In genomic region chr12:121443911-121444841, GRCh38 we compare ENCODE assay signal across 10 cellular contexts. TPM values are rescaled to one million over a fixed set of nuclear protein-coding genes. Genes with fewer than 3 reads are reported as not detected.
DNase-seq lines count a peak whose midpoint lies in the region; ATAC-seq and TF ChIP-seq lines count a peak whose summit lies in the region.
"Had no signal": no experiment of that assay in that cellular context is flagged by ENCODE, and none has a peak within 500 bp of the region (broad histone marks: within the 10 kb centered on the region; RNA-seq: fewer than 3 reads in every experiment).

No MANE protein-coding gene starts in this region.

- DNase-seq in activated T-cell treated with anti-CD3 and anti-CD28 coated beads, Interleukin-2, amount 50 U/mL, for 72 hours, result no peak
- DNase-seq in activated T-cell treated with anti-CD3 and anti-CD28 coated beads for 4 hours (no peak), nephron progenitor cell (no peak), superior temporal gyrus (ENCODE audit: extremely low spot score) (peak; percentile 56), NCI-H524 treated with DMSO at 0.1 percent for 48 hours (lab: John Stamatoyannopoulos, UW) (no peak), mesenteric fat pad (ENCODE audit: low spot score) (no peak)
- no peak for DNase-seq in central memory CD8-positive, alpha-beta T cell (ENCODE audit: low spot score in 2 of 2)

- H3K27ac Mint-ChIP-seq in activated T-cell treated with anti-CD3 and anti-CD28 coated beads, Interleukin-2, amount 50 U/mL, for 72 hours, result peak overlapping the region; percentile 43
- peak overlapping the region; percentile 61 for H3K27ac Mint-ChIP-seq in central memory CD8-positive, alpha-beta T cell (ENCODE audit: low read depth)
- peak overlapping the region; percentile 96 for H3K27ac Mint-ChIP-seq in nephron progenitor cell

- H3K4me3 Mint-ChIP-seq in activated T-cell treated with anti-CD3 and anti-CD28 coated beads, Interleukin-2, amount 50 U/mL, for 72 hours, result no peak overlapping the region
- H3K4me3 Mint-ChIP-seq in central memory CD8-positive, alpha-beta T cell, result no peak overlapping the region
- no peak overlapping the region for H3K4me3 Mint-ChIP-seq in nephron progenitor cell
- H3K4me3 Mint-ChIP-seq: activated T-cell treated with anti-CD3 and anti-CD28 coated beads, Interleukin-2, amount 50 U/mL, for 4 hours; T-cell had no signal

- peaks cover 0 to 8% of the 10 kb centered on the region in 2 donors for H3K36me3 Mint-ChIP-seq in activated T-cell treated with anti-CD3 and anti-CD28 coated beads, Interleukin-2, amount 50 U/mL, for 72 hours (ENCODE audit: insufficient read depth in 2 of 2)
- peaks cover 35% of the 10 kb centered on the region for H3K36me3 Mint-ChIP-seq in central memory CD8-positive, alpha-beta T cell (ENCODE audit: insufficient read depth)
- H3K36me3 Mint-ChIP-seq in nephron progenitor cell (ENCODE audit: low read depth), result peaks cover 68% of the 10 kb centered on the region

- H3K9me3 Mint-ChIP-seq in activated T-cell treated with anti-CD3 and anti-CD28 coated beads, Interleukin-2, amount 50 U/mL, for 72 hours, result no peaks in the 10 kb centered on the region
- no peaks in the 10 kb centered on the region for H3K9me3 Mint-ChIP-seq in central memory CD8-positive, alpha-beta T cell
- H3K9me3 Mint-ChIP-seq in nephron progenitor cell, result no peaks in the 10 kb centered on the region
- H3K9me3 Mint-ChIP-seq: activated T-cell treated with anti-CD3 and anti-CD28 coated beads, Interleukin-2, amount 50 U/mL, for 4 hours; T-cell had no signal

- no peak for ATAC-seq in activated T-cell treated with anti-CD3 and anti-CD28 coated beads, Interleukin-2, amount 50 U/mL, for 72 hours (replicated peaks in 1 of 2)
- ATAC-seq in central memory CD8-positive, alpha-beta T cell (replicated peaks; ENCODE audit: extremely low read depth, poor library complexity, severe bottlenecking), result no peak
- no peak for ATAC-seq in HG03280 (IDR thresholded peaks at IDR 0.05; ENCODE audit: unreplicated experiment)

- H3K27me3 Mint-ChIP-seq in activated T-cell treated with anti-CD3 and anti-CD28 coated beads, Interleukin-2, amount 50 U/mL, for 72 hours (ENCODE audit: low read depth), result no peaks in the 10 kb centered on the region
- H3K27me3 Mint-ChIP-seq in central memory CD8-positive, alpha-beta T cell, result no peaks in the 10 kb centered on the region
- H3K27me3 Mint-ChIP-seq in nephron progenitor cell (ENCODE audit: low read depth, poor library complexity), result peaks cover 3% of the 10 kb centered on the region
- H3K27me3 Mint-ChIP-seq: T-cell had no signal

- peaks cover 4% of the 10 kb centered on the region for H3K4me1 Mint-ChIP-seq in activated T-cell treated with anti-CD3 and anti-CD28 coated beads, Interleukin-2, amount 50 U/mL, for 72 hours (ENCODE audit: low read depth)
- peaks cover 18% of the 10 kb centered on the region for H3K4me1 Mint-ChIP-seq in central memory CD8-positive, alpha-beta T cell
- peaks cover 40% of the 10 kb centered on the region for H3K4me1 Mint-ChIP-seq in nephron progenitor cell

- TF ChIP-seq CTCF in nephron progenitor cell (IDR thresholded peaks at IDR 0.05), result no peak

RNA-seq across cellular contexts. Expression of gene RNF34, which starts 44.3 kb away (rescaled TPM):
- 10 to 100 TPM; 88.6 to 99.0 TPM for total RNA-seq in activated T-cell treated with anti-CD3 and anti-CD28 coated beads, Interleukin-2, amount 50 U/mL, for 72 hours
- total RNA-seq in mesenteric fat pad, result 26.3 TPM

Comparison
In these comparisons a context has a peak if more than half of its experiments do, and no peak if none do; other contexts are left out.
1. H3K27ac Mint-ChIP-seq: peak in every context shown above with its lines; median percentile 96 in nephron progenitor cell; 61 in central memory CD8-positive, alpha-beta T cell; 43 in activated T-cell treated with anti-CD3 and anti-CD28 coated beads, Interleukin-2, amount 50 U/mL, for 72 hours.